22 cellular contexts compared by ENCODE assay signal in the genomic region with DNA sequence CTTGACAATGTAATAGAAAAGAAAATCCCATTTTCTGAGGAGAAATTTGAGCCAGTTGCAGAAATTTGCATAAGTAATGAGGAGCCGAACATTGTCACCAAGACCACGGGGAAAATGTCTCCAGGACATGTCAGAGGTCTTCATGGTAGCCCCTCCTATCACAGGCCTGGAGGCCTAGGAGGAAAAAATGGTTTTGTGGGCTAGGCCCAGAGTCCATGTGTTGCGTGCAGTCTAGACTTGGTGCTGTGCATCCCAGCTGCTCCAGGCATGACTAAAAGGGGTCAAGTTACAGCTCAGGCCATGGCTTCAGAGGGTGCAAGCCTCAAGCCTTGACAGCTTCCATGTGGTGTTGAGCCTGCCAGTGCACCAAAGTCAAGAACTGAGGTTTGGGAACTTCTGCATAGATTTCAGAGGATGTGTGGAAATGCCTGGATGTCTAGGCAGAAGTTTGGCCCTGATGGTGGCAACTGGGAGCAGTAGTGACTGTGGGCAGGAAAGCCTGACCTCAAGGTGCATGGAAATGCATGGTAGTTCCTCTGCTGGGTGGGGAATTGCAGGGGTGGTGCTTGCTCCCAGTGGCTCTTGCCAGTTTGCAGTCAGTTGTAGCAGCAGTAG. TPM values are rescaled to one million over a fixed set of nuclear protein-coding genes. Genes with fewer than 3 reads are reported as not detected.
DNase-seq lines count a peak whose midpoint lies in the region; ATAC-seq, FAIRE-seq and TF ChIP-seq lines count a peak whose summit lies in the region.
"Had no signal": no experiment of that assay in that cellular context is flagged by ENCODE, and none has a peak within 500 bp of the region (broad histone marks: within the 10 kb centered on the region; RNA-seq: fewer than 3 reads in every experiment).

No MANE protein-coding gene starts in this region.

- TF ChIP-seq EP300 in K562 (IDR thresholded peaks at IDR 0.05; ENCODE audit: low read length): no peak

- ATAC-seq in activated naive CD8-positive, alpha-beta T cell treated with anti-CD3 and anti-CD28 coated beads, Interleukin-2, amount 50 U/mL, for 24 hours: no peak
- no peak for ATAC-seq in K562
- ATAC-seq in GM21381 (IDR thresholded peaks at IDR 0.05; ENCODE audit: unreplicated experiment): no peak
- ATAC-seq: CD8-positive, alpha-beta T cell; GM23338 had no signal

- H3K4me3 Mint-ChIP-seq in activated naive CD8-positive, alpha-beta T cell treated with anti-CD3 and anti-CD28 coated beads, Interleukin-2, amount 50 U/mL, for 24 hours: no peak overlapping the region
- no peak overlapping the region for H3K4me3 Mint-ChIP-seq in activated naive CD8-positive, alpha-beta T cell treated with anti-CD3 and anti-CD28 coated beads for 36 hours
- H3K4me3 Mint-ChIP-seq: CD8-positive, alpha-beta T cell; GM23338; HFFc6 had no signal

- no peak overlapping the region for H2AFZ ChIP-seq in K562 (ENCODE audit: low read depth, low read length)
- H2AFZ ChIP-seq: GM23338 had no signal

- H3K27me3 Mint-ChIP-seq in activated naive CD8-positive, alpha-beta T cell treated with anti-CD3 and anti-CD28 coated beads, Interleukin-2, amount 50 U/mL, for 24 hours: no peaks in the 10 kb centered on the region
- H3K27me3 Mint-ChIP-seq in activated naive CD8-positive, alpha-beta T cell treated with anti-CD3 and anti-CD28 coated beads for 36 hours: no peaks in the 10 kb centered on the region

- no peaks in the 10 kb centered on the region for H3K79me2 ChIP-seq in K562 (ENCODE audit: control insufficient read depth, insufficient read depth, low read length)

- peak; percentile 7 for DNase-seq in activated naive CD8-positive, alpha-beta T cell treated with anti-CD3 and anti-CD28 coated beads, Interleukin-2, amount 50 U/mL, for 24 hours
- no peak for DNase-seq in activated naive CD8-positive, alpha-beta T cell treated with anti-CD3 and anti-CD28 coated beads for 36 hours
- DNase-seq in K562 (ENCODE audit: extremely low read depth in 1 of 4, low spot score in 3 of 4): no peak
- DNase-seq in tibial artery: no peak
- no peak for DNase-seq in GM19238 (ENCODE audit: insufficient read length, low spot score)
- DNase-seq: Calu3; CD8-positive, alpha-beta T cell; DMS79 treated with DMSO at 0.1 percent for 48 hours; GF-D8; HCEC 1CT; HFFc6 had no signal

- H3K4me1 Mint-ChIP-seq in activated naive CD8-positive, alpha-beta T cell treated with anti-CD3 and anti-CD28 coated beads, Interleukin-2, amount 50 U/mL, for 24 hours: no peaks in the 10 kb centered on the region
- peaks cover 1% of the 10 kb centered on the region for H3K4me1 Mint-ChIP-seq in activated naive CD8-positive, alpha-beta T cell treated with anti-CD3 and anti-CD28 coated beads for 36 hours
- H3K4me1 Mint-ChIP-seq: GM23338 had no signal

- intact Hi-C loops in K562 (cut with micrococcal nuclease): no loop called here
- intact Hi-C loops in tibial artery (cut with DNase I; ENCODE audit: low total_unique reads): no loop called here

- H3K36me3 Mint-ChIP-seq in activated naive CD8-positive, alpha-beta T cell treated with anti-CD3 and anti-CD28 coated beads, Interleukin-2, amount 50 U/mL, for 24 hours (ENCODE audit: low read depth): peaks cover 57% of the 10 kb centered on the region
- peaks cover 57% of the 10 kb centered on the region for H3K36me3 Mint-ChIP-seq in activated naive CD8-positive, alpha-beta T cell treated with anti-CD3 and anti-CD28 coated beads for 36 hours

- no peak overlapping the region for H3K9ac ChIP-seq in K562 (ENCODE audit: insufficient read depth in 1 of 2, low read depth in 2 of 2, low read length in 2 of 2)
- H3K9ac ChIP-seq: BLaER1, KMS-11 had no signal

- no peaks in the 10 kb centered on the region for H3K36me3 ChIP-seq in HEK293 (ENCODE audit: control insufficient read depth in 2 of 2, insufficient read depth in 1 of 2, low read length in 2 of 2)
- H3K36me3 ChIP-seq in K562 (ENCODE audit: control insufficient read depth, insufficient read depth, low read length): no peaks in the 10 kb centered on the region
- H3K36me3 ChIP-seq in tibial artery: peaks cover 28 to 36% (median 31%) of the 10 kb centered on the region in 3 donors

- BruUV-seq in K562 (replicated peaks; lab: Mats Ljungman, UMichigan): no TSS peak

- CTCF ChIA-PET in HEK293 (lab: Yijun Ruan, JAX) (interaction anchor here (0.6 kb wide), 1 partner anchor 61 kb away, joined by 3 read pairs; no protein-coding TSS in a partner anchor), K562 (lab: Yijun Ruan, JAX; ENCODE audit: low intra/inter-chr PET ratio) (no interaction called here)

- H3K27ac Mint-ChIP-seq in activated naive CD8-positive, alpha-beta T cell treated with anti-CD3 and anti-CD28 coated beads, Interleukin-2, amount 50 U/mL, for 24 hours: no peak overlapping the region
- H3K27ac Mint-ChIP-seq in activated naive CD8-positive, alpha-beta T cell treated with anti-CD3 and anti-CD28 coated beads for 36 hours: no peak overlapping the region
- H3K27ac Mint-ChIP-seq: CD8-positive, alpha-beta T cell; GM23338; HFFc6 had no signal

- H3K9me3 ChIP-seq in HEK293 (ENCODE audit: control insufficient read depth, insufficient read depth, low read depth, low read length) (no peaks in the 10 kb centered on the region), K562 (replicated peaks; ENCODE audit: control insufficient read depth, insufficient read depth, low read depth, low read length) (no peaks in the 10 kb centered on the region), tibial artery (peaks cover 0 to 10% (median 6%) of the 10 kb centered on the region in 3 donors)

- no peak for FAIRE-seq in K562 (lab: Jason Lieb, UNC)
- FAIRE-seq: GM19239, H54, HTR-8/SVneo had no signal

- H3K27me3 ChIP-seq in K562 (ENCODE audit: control insufficient read depth in 2 of 2, insufficient read depth in 2 of 2, low read length in 2 of 2) (no peaks in the 10 kb centered on the region), tibial artery (no peaks in the 10 kb centered on the region)
- H3K27me3 ChIP-seq: BLaER1 had no signal

- H3K4me3 ChIP-seq in HEK293 (ENCODE audit: low read depth, low read length) (no peak overlapping the region), K562 (no peak overlapping the region), tibial artery (no peak overlapping the region)
- H3K4me3 ChIP-seq: BLaER1, GM23338 had no signal

- H4K20me1 ChIP-seq in K562 (replicated peaks; ENCODE audit: control insufficient read depth, insufficient read depth, low read length): no peaks in the 10 kb centered on the region
- H4K20me1 ChIP-seq: BLaER1 had no signal

- H3K4me2 ChIP-seq in K562 (ENCODE audit: insufficient read depth, low read length): no peak overlapping the region
- H3K4me2 ChIP-seq: BLaER1, GM23338, KMS-11 had no signal

- TF ChIP-seq CTCF in HEK293 (tag by site-specific recombination; IDR thresholded peaks at IDR 0.05): no peak
- no peak for TF ChIP-seq CTCF in K562 (IDR thresholded peaks at IDR 0.05 in 2 of 3, conservative IDR thresholded peaks at IDR 0.05 in 1 of 3; ENCODE audit: insufficient read depth in 2 of 3, low read depth in 1 of 3, low read length in 3 of 3)
- TF ChIP-seq CTCF in tibial artery (IDR thresholded peaks at IDR 0.05): no peak

- peaks cover 26% of the 10 kb centered on the region for H3K9me3 Mint-ChIP-seq in activated naive CD8-positive, alpha-beta T cell treated with anti-CD3 and anti-CD28 coated beads, Interleukin-2, amount 50 U/mL, for 24 hours
- H3K9me3 Mint-ChIP-seq in activated naive CD8-positive, alpha-beta T cell treated with anti-CD3 and anti-CD28 coated beads for 36 hours: peaks cover 31% of the 10 kb centered on the region

- H3K4me1 ChIP-seq in HEK293 (ENCODE audit: control insufficient read depth, insufficient read depth, low read length): no peaks in the 10 kb centered on the region
- no peaks in the 10 kb centered on the region for H3K4me1 ChIP-seq in K562 (replicated peaks in 1 of 2; ENCODE audit: control insufficient read depth in 2 of 2, insufficient read depth in 2 of 2, low read length in 2 of 2)
- peaks cover 0 to 19% (median 12%) of the 10 kb centered on the region in 4 donors for H3K4me1 ChIP-seq in tibial artery

- no peaks in the 10 kb centered on the region for H3K9me1 ChIP-seq in K562 (ENCODE audit: control insufficient read depth, insufficient read depth, low read length)

- no peak for TF ChIP-seq RAD21 in K562 (CRISPR knock-in tag; conservative IDR thresholded peaks at IDR 0.05 in 1 of 2, IDR thresholded peaks at IDR 0.05 in 1 of 2)

- H3K27ac ChIP-seq in HEK293 (ENCODE audit: extremely low read depth, low read depth, low read length) (no peak overlapping the region), K562 (ENCODE audit: extremely low read depth, low read depth, low read length) (no peak overlapping the region), tibial artery (no peak overlapping the region)
- H3K27ac ChIP-seq: 22Rv1, BLaER1, KMS-11 had no signal

- in situ Hi-C loops in K562 (cut with MboI): no loop called here

- no peak for TF ChIP-seq POLR2A in K562 (conservative IDR thresholded peaks at IDR 0.05)

- POLR2A ChIA-PET in HEK293 (lab: Yijun Ruan, JAX): no interaction called here
- POLR2A ChIA-PET in K562 (lab: Yijun Ruan, JAX): no interaction called here

- 0% methylated on average over 3 of the region's 3 CpGs for WGBS in K562 (ENCODE audit: insufficient coverage, low coverage, missing lambda C conversion rate)

TF ChIP-seq in HEK293, 187 proteins besides CTCF, POLR2A, EP300 and RAD21 (continues in another document):
- TF ChIP-seq SETDB1 (IDR thresholded peaks at IDR 0.05; ENCODE audit: insufficient read length, low read length) (peak; percentile 95), ZNF560 (tag by site-specific recombination; IDR thresholded peaks at IDR 0.05; ENCODE audit: borderline replicate concordance) (no peak)

TF ChIP-seq in K562, 482 proteins besides CTCF, POLR2A, EP300 and RAD21 (continues in another document):
- no peak for TF ChIP-seq U2AF2 (optimal IDR thresholded peaks at IDR 0.05; ENCODE audit: low read depth, low read length)
- no peak for TF ChIP-seq RB1 (IDR thresholded peaks at IDR 0.05; ENCODE audit: low read depth)

RNA-seq across cellular contexts. Expression of a gene that starts 41.9 kb away (rescaled TPM):
- not detected for total RNA-seq in activated naive CD8-positive, alpha-beta T cell treated with anti-CD3 and anti-CD28 coated beads for 36 hours
- not detected in 2 replicates for total RNA-seq in K562 (2011; cell fraction: chromatin; rRNA removed; ENCODE audit: low replicate concordance)
- not detected in 2 replicates for total RNA-seq in K562 (2011; cell fraction: nucleolus; rRNA removed)
- total RNA-seq in K562 (2011; cell fraction: nucleoplasm; rRNA removed): not detected in 2 replicates
- total RNA-seq in K562 (2014; rRNA removed): not detected in 2 replicates
- not detected in 2 replicates for total RNA-seq in K562 (2014; rRNA removed; fragmentation: Illumina TruSeq; extraction: Trizol)
- total RNA-seq in K562 (2015; rRNA removed; fragmentation: Illumina TruSeq; extraction: Trizol): not detected in 2 replicates
- total RNA-seq in K562 (2021): not detected in 2 replicates
- polyA plus RNA-seq in K562 (2011; rRNA removed): not detected in 2 replicates
- polyA plus RNA-seq in K562 (2011; cell fraction: cytosol; rRNA removed): not detected in 2 replicates
- not detected in 2 replicates for polyA plus RNA-seq in K562 (2011; cell fraction: nucleus; rRNA removed)
- not detected in 2 replicates for polyA plus RNA-seq in K562 (2012)
- polyA plus RNA-seq in K562 (2014; fragmentation: Illumina TruSeq; extraction: Trizol): not detected in 2 replicates
- not detected for polyA plus RNA-seq in K562 (2014; fragmentation: Nextera tagmentation; extraction: Ambion mirVana)
- not detected in 2 replicates for polyA plus RNA-seq in K562 (2014; rRNA removed)
- not detected in 2 replicates for polyA minus RNA-seq in K562 (2011; rRNA and poly(A)+ RNA removed)
- polyA minus RNA-seq in K562 (2011; cell fraction: cytosol; rRNA and poly(A)+ RNA removed): not detected in 2 replicates
- not detected in 2 replicates for polyA minus RNA-seq in K562 (2011; cell fraction: nucleus; rRNA and poly(A)+ RNA removed)
- total RNA-seq: A673; Calu3; CD8-positive, alpha-beta T cell; GM23338; HFFc6 had no signal
- polyA plus RNA-seq: AG04450, GM23338 had no signal
